8 cellular contexts compared by ENCODE assay signal in genomic region chr7:2863461-2864066, GRCh38. TPM values are rescaled to one million over a fixed set of nuclear protein-coding genes. Genes with fewer than 3 reads are reported as not detected.
A peak's percentile ranks its signal among the peaks of the same experiment; 100 is the strongest.
DNase-seq lines count a peak whose midpoint lies in the region; ATAC-seq and TF ChIP-seq lines count a peak whose summit lies in the region.

No MANE protein-coding gene starts in this region.

- H3K9me3 ChIP-seq in esophagus (ENCODE audit: control insufficient read depth in 2 of 2, insufficient read depth in 1 of 2, low read depth in 1 of 2, low read length in 1 of 2) = no peaks in the 10 kb centered on the region

- peak overlapping the region; percentile 95 for H3K27ac Mint-ChIP-seq in neural crest cell (ENCODE audit: unreplicated experiment)

- no peak overlapping the region for H3K4me3 ChIP-seq in esophagus (ENCODE audit: low read depth in 1 of 2, low read length in 2 of 2)

- H3K4me1 Mint-ChIP-seq in neural crest cell = peaks cover 27% of the 10 kb centered on the region

- DNase-seq in NOMO-1 (lab: John Stamatoyannopoulos, UW; ENCODE audit: unreplicated experiment in 2 of 2) (peak; percentile 93 to 98), neural crest cell (ENCODE audit: low read depth, low spot score) (peak; percentile 33), stromal cell of bone marrow (ENCODE audit: low read depth) (peak; percentile 96), DMS79 (lab: John Stamatoyannopoulos, UW) (no peak)
- DNase-seq in activated CD8-positive, alpha-beta memory T cell treated with anti-CD3 and anti-CD28 coated beads, Interleukin-2, amount 50 U/mL, for 24 hours (ENCODE audit: extremely low read depth) = peak; percentile 56

- no peaks in the 10 kb centered on the region for H3K9me3 Mint-ChIP-seq in neural crest cell

- peak overlapping the region; percentile 83 to 84 for H3K27ac ChIP-seq in esophagus (ENCODE audit: low read depth in 2 of 2, low read length in 1 of 2)

- H3K4me3 Mint-ChIP-seq in neural crest cell = no peak overlapping the region

- peak; percentile 96 for ATAC-seq in GM18517 (IDR thresholded peaks at IDR 0.05; ENCODE audit: unreplicated experiment)
- peak; percentile 89 for ATAC-seq in HG02840 (IDR thresholded peaks at IDR 0.05; ENCODE audit: low FRiP score, unreplicated experiment)

- H3K27me3 Mint-ChIP-seq in neural crest cell (ENCODE audit: low read depth) = no peaks in the 10 kb centered on the region

- H3K36me3 Mint-ChIP-seq in neural crest cell (ENCODE audit: low read depth) = no peaks in the 10 kb centered on the region

- 42 to 45% methylated on average over 18 of the region's 18 CpGs for WGBS in esophagus, 2 donors

- H3K27me3 ChIP-seq in esophagus (ENCODE audit: control insufficient read depth in 1 of 2, insufficient read depth in 2 of 2, low read length in 2 of 2) = no peaks in the 10 kb centered on the region

- TF ChIP-seq CTCF in neural crest cell (conservative IDR thresholded peaks at IDR 0.05) = no peak

- H3K36me3 ChIP-seq in esophagus (ENCODE audit: control insufficient read depth in 2 of 2, insufficient read depth in 2 of 2, low read length in 1 of 2) = no peaks in the 10 kb centered on the region

- H3K4me1 ChIP-seq in esophagus (ENCODE audit: control insufficient read depth in 2 of 2, insufficient read depth in 2 of 2, low read length in 1 of 2) = peaks cover 0 to 4% of the 10 kb centered on the region in 2 donors

RNA-seq across cellular contexts. Expression of gene GNA12, which starts 19.5 kb away (rescaled TPM):
- polyA plus RNA-seq in esophagus = 1 to 10 TPM; 2.1 to 5.2 TPM
- 62.5 and 63.5 TPM in 2 replicates for total RNA-seq in neural crest cell
